In genomic region chr11:87722756-87723599, GRCh38 we compare ENCODE assay signal across 9 cellular contexts.
DNase-seq lines count a peak whose midpoint lies in the region; ATAC-seq and TF ChIP-seq lines count a peak whose summit lies in the region.
"Had no signal": no experiment of that assay in that cellular context is flagged by ENCODE, and none has a peak within 500 bp of the region (broad histone marks: within the 10 kb centered on the region; RNA-seq: fewer than 3 reads in every experiment).

No MANE protein-coding gene starts in this region.

- no peaks in the 10 kb centered on the region for H3F3A ChIP-seq in DOHH2 (ENCODE audit: control insufficient read depth, insufficient read depth)

- in situ Hi-C loops in astrocyte of the cerebellum (cut with HindIII; ENCODE audit: low sequenced_read_pairs), result no loop called here

- 100% methylated on average over 1 of the region's 11 CpGs for WGBS in mesendoderm (ENCODE audit: extremely low coverage, insufficient coverage, low lambda C conversion rate)
- WGBS in suprapubic skin, result 80% methylated on average over 11 of the region's 11 CpGs

- no peak overlapping the region for H2BK5ac ChIP-seq in mesendoderm (ENCODE audit: low read length)

- no peak for TF ChIP-seq EP300 in suprapubic skin (IDR thresholded peaks at IDR 0.05)

- no peak overlapping the region for H3K56ac ChIP-seq in mesendoderm (ENCODE audit: low read length)

- H3K27ac ChIP-seq in DOHH2 (ENCODE audit: low read depth, low read length), result no peak overlapping the region
- H3K27ac ChIP-seq in mesendoderm (ENCODE audit: low read depth, low read length), result no peak overlapping the region
- no peak overlapping the region for H3K27ac ChIP-seq in suprapubic skin

- H4K5ac ChIP-seq in mesendoderm (ENCODE audit: low read length), result no peak overlapping the region

- no peaks in the 10 kb centered on the region for H3K9me2 ChIP-seq in DOHH2 (replicated peaks; ENCODE audit: control insufficient read depth, low read length)

- ATAC-seq in GM19395 (IDR thresholded peaks at IDR 0.05; ENCODE audit: unreplicated experiment), result peak; percentile 72
- ATAC-seq in HG03097 (IDR thresholded peaks at IDR 0.05; ENCODE audit: low FRiP score, unreplicated experiment), result no peak

- H3K4me1 ChIP-seq in DOHH2 (ENCODE audit: control insufficient read depth, low read length) (no peaks in the 10 kb centered on the region), mesendoderm (ENCODE audit: control insufficient read depth, low read depth, low read length) (no peaks in the 10 kb centered on the region), suprapubic skin (no peaks in the 10 kb centered on the region)

- no peak overlapping the region for H2AK5ac ChIP-seq in mesendoderm (ENCODE audit: low read length)

- H3K9ac ChIP-seq in mesendoderm (ENCODE audit: low read length), result no peak overlapping the region

- H3K23ac ChIP-seq in mesendoderm (ENCODE audit: low read length), result no peak overlapping the region

- H3K4me3 ChIP-seq in DOHH2 (ENCODE audit: low read length) (no peak overlapping the region), astrocyte of the cerebellum (ENCODE audit: low read depth, low read length) (no peak overlapping the region), mesendoderm (ENCODE audit: low read length) (no peak overlapping the region), suprapubic skin (no peak overlapping the region)

- no peak overlapping the region for H3K4me2 ChIP-seq in DOHH2 (ENCODE audit: low read length)
- no peak overlapping the region for H3K4me2 ChIP-seq in mesendoderm (ENCODE audit: low read length)

- H3K36me3 ChIP-seq in DOHH2 (ENCODE audit: control insufficient read depth, low read length) (no peaks in the 10 kb centered on the region), mesendoderm (ENCODE audit: control insufficient read depth, insufficient read depth, low read length) (no peaks in the 10 kb centered on the region), suprapubic skin (no peaks in the 10 kb centered on the region)

- TF ChIP-seq CTCF in DOHH2 (IDR thresholded peaks at IDR 0.05; ENCODE audit: low read depth, low read length, poor library complexity, severe bottlenecking), result peak; percentile 68
- TF ChIP-seq CTCF in astrocyte of the cerebellum (IDR thresholded peaks at IDR 0.05; ENCODE audit: low read depth, low read length, missing control alignments), result peak; percentile 82
- peak in 1 of 2 donors; percentile 41 for TF ChIP-seq CTCF in suprapubic skin (IDR thresholded peaks at IDR 0.05)

- DNase-seq in HT1080 (ENCODE audit: low read depth) (peak; percentile 8), astrocyte of the cerebellum (ENCODE audit: low read depth) (no peak), mesendoderm (peak; percentile 68), NCI-H2107 treated with DMSO at 0.1 percent for 48 hours (lab: John Stamatoyannopoulos, UW; ENCODE audit: unreplicated experiment) (no peak), suprapubic skin (ENCODE audit: low spot score in 2 of 2) (no peak)
- DNase-seq: naive B cell had no signal

- peak overlapping the region; percentile 45 for H2BK120ac ChIP-seq in mesendoderm (ENCODE audit: low read depth, low read length)

- H4K20me1 ChIP-seq in DOHH2 (ENCODE audit: control insufficient read depth, insufficient read depth, low read depth, low read length), result no peaks in the 10 kb centered on the region

- no peaks in the 10 kb centered on the region for H3K9me3 ChIP-seq in DOHH2 (ENCODE audit: control insufficient read depth, insufficient read depth, low read length)
- H3K9me3 ChIP-seq in suprapubic skin, result no peaks in the 10 kb centered on the region

- H3K27me3 ChIP-seq in DOHH2 (ENCODE audit: control insufficient read depth, low read length) (no peaks in the 10 kb centered on the region), mesendoderm (ENCODE audit: insufficient read depth, low read length, poor library complexity) (no peaks in the 10 kb centered on the region), suprapubic skin (no peaks in the 10 kb centered on the region)

- no peak for TF ChIP-seq POLR2A in suprapubic skin (IDR thresholded peaks at IDR 0.05)

- H3K79me2 ChIP-seq in DOHH2 (ENCODE audit: control insufficient read depth, low read length), result no peaks in the 10 kb centered on the region
- no peaks in the 10 kb centered on the region for H3K79me2 ChIP-seq in mesendoderm (ENCODE audit: control insufficient read depth, insufficient read depth, low read length)

- no peak overlapping the region for H2BK15ac ChIP-seq in mesendoderm (replicated peaks; ENCODE audit: low read depth)

- H4K8ac ChIP-seq in mesendoderm (ENCODE audit: low read depth, low read length), result peak overlapping the region; percentile 39

- no peaks in the 10 kb centered on the region for H3K79me1 ChIP-seq in mesendoderm (ENCODE audit: low read length)

- no peak overlapping the region for H3K4ac ChIP-seq in mesendoderm (ENCODE audit: low read depth, low read length)

- H3K18ac ChIP-seq in mesendoderm (ENCODE audit: low read length), result peak overlapping the region; percentile 84

Comparison
In these comparisons a context has a peak if more than half of its experiments do, and no peak if none do; other contexts are left out.
1. DNase-seq: peak in HT1080 (single experiment) and mesendoderm (single experiment); none in astrocyte of the cerebellum (single experiment), NCI-H2107 treated with DMSO at 0.1 percent for 48 hours (single experiment) and suprapubic skin (0 of 2).